Comparison of ENCODE assay signal across 8 cellular contexts in genomic region chr19:44002566-44003460, GRCh38. TPM values are rescaled to one million over a fixed set of nuclear protein-coding genes. Genes with fewer than 3 reads are reported as not detected.
A peak's percentile ranks its signal among the peaks of the same experiment; 100 is the strongest.
DNase-seq lines count a peak whose midpoint lies in the region; ATAC-seq and TF ChIP-seq lines count a peak whose summit lies in the region.

ZNF230 (plus strand) TSS chr19:44002957; CDS start chr19:44007079, 4,122 bp downstream.

- peak within 1 kb of the TSS; percentile 64 for H3K4me2 ChIP-seq in OCI-LY7 (ENCODE audit: low read length)

- ATAC-seq in GM21526 (IDR thresholded peaks at IDR 0.05; ENCODE audit: low FRiP score, unreplicated experiment), result peak; percentile 87

- POLR2A ChIA-PET in OCI-LY7 (lab: Charles Lee), result interaction anchor here (1.0 kb wide), 1 partner anchor 18 kb away, joined by 3 read pairs; no protein-coding TSS in a partner anchor

- H3K36me3 ChIP-seq in OCI-LY7 (ENCODE audit: insufficient read depth, low read length), result peaks cover 6% of the 10 kb centered on the region

- peaks cover 4% of the 10 kb centered on the region for H3K4me1 ChIP-seq in OCI-LY7 (ENCODE audit: insufficient read depth, low read length, poor library complexity, severe bottlenecking)

- peak within 1 kb of the TSS; percentile 87 for H2AFZ ChIP-seq in OCI-LY7 (ENCODE audit: low read length)

- no peaks in the 10 kb centered on the region for H3K9me3 ChIP-seq in OCI-LY7 (ENCODE audit: low read length)

- intact Hi-C loops in OCI-LY7 (cut with micrococcal nuclease; ENCODE audit: unreplicated experiment), result loop anchor here (2.0 to 10.0 kb wide), 2 partner anchors 92 to 110 kb away; partner anchors contain the start of genes ZNF224 and ZNF225

- no peak within 1 kb of the TSS for H3K27ac ChIP-seq in OCI-LY7 (ENCODE audit: low read depth, low read length, poor library complexity, severe bottlenecking)

- H3K9me2 ChIP-seq in OCI-LY7 (ENCODE audit: insufficient read depth, low read length), result no peaks in the 10 kb centered on the region

- CTCF ChIA-PET in OCI-LY7 (lab: Charles Lee; ENCODE audit: unreplicated experiment), result no interaction called here

- TF ChIP-seq CTCF in OCI-LY7 (conservative IDR thresholded peaks at IDR 0.05; ENCODE audit: low read length) (no peak), epithelial cell of proximal tubule (conservative IDR thresholded peaks at IDR 0.05; ENCODE audit: low read depth, low read length) (no peak)

- H3K79me2 ChIP-seq in OCI-LY7 (ENCODE audit: insufficient read depth, low read depth, low read length), result no peaks in the 10 kb centered on the region

- H3K4me3 ChIP-seq in OCI-LY7 (ENCODE audit: low read depth, low read length, poor library complexity, severe bottlenecking) (peak within 1 kb of the TSS; percentile 83), epithelial cell of proximal tubule (ENCODE audit: low read depth, low read length) (peak within 1 kb of the TSS; percentile 89)

- TSS peak; percentile 83 for BruUV-seq in OCI-LY7 (replicated peaks; lab: Mats Ljungman, UMichigan)

- no peaks in the 10 kb centered on the region for H4K20me1 ChIP-seq in OCI-LY7 (ENCODE audit: insufficient read depth, low read length)

- peak; percentile 89 for DNase-seq in DMS114 treated with DMSO at 0.1 percent for 48 hours (lab: John Stamatoyannopoulos, UW; ENCODE audit: unreplicated experiment)
- DNase-seq in HuH-7 (ENCODE audit: low spot score), result peak; percentile 71
- DNase-seq in OCI-LY7 (ENCODE audit: low spot score), result peak; percentile 91
- DNase-seq in activated T-cell treated with anti-CD3 and anti-CD28 coated beads for 48 hours (ENCODE audit: low read depth), result peak; percentile 70
- DNase-seq in epithelial cell of proximal tubule (ENCODE audit: low read depth), result peak; percentile 80
- DNase-seq in mucosa of gallbladder (ENCODE audit: low spot score), result peak; percentile 95
- peak; percentile 72 for DNase-seq in stimulated activated CD8-positive, alpha-beta memory T cell treated with anti-CD3 and anti-CD28 coated beads, Interleukin-4, amount 100 ng/mL, for 24 hours (ENCODE audit: low read depth)

RNA-seq across cellular contexts. Expression of gene ZNF230, which starts in this region (rescaled TPM):
- 1.7 and 1.8 TPM in 2 replicates for total RNA-seq in OCI-LY7 (2014; rRNA removed; shearing (Covaris generic))
- total RNA-seq in OCI-LY7 (2022) (1.6 and 2.8 TPM in 2 replicates), epithelial cell of proximal tubule (1.7 TPM in 2 replicates), mucosa of gallbladder (5.7 TPM)
